Comparison of ENCODE assay signal across 8 cellular contexts in genomic region chr3:43286886-43287301, GRCh38. TPM values are rescaled to one million over a fixed set of nuclear protein-coding genes. Genes with fewer than 3 reads are reported as not detected.
DNase-seq lines count a peak whose midpoint lies in the region; ATAC-seq and TF ChIP-seq lines count a peak whose summit lies in the region.

No MANE protein-coding gene starts in this region.

- in situ Hi-C loops in GM13977 (cut with MboI; ENCODE audit: low pct_unique_long_range_greater_than_20kb, low sequenced_read_pairs, unreplicated experiment), result no loop called here

- peaks cover 8% of the 10 kb centered on the region; the same call in 1 of the 2 replicates for H4K20me1 ChIP-seq in SU-DHL-6 (ENCODE audit: low read depth, low read length)

- H2AFZ ChIP-seq in ACC112 (ENCODE audit: low read length, unreplicated experiment) (peak overlapping the region; percentile 1), SU-DHL-6 (ENCODE audit: low read depth, low read length, severe bottlenecking) (no peak overlapping the region)

- DNase-seq in GM13977 (ENCODE audit: low spot score), result peak; percentile 60
- DNase-seq in cerebellum (ENCODE audit: low spot score), result peak; percentile 49
- no peak for DNase-seq in thoracic aorta (ENCODE audit: low spot score)
- DNase-seq in medulla oblongata (ENCODE audit: extremely low spot score), result no peak

- H3K27ac ChIP-seq in ACC112 (ENCODE audit: low read depth, low read length) (peak overlapping the region; percentile 27; the same call in 1 of the 2 replicates), SU-DHL-6 (ENCODE audit: low read depth, low read length) (no peak overlapping the region), liver (ENCODE audit: low read depth in 1 of 2, low read length in 2 of 2) (peak overlapping the region; percentile 92 to 95), thoracic aorta (peak overlapping the region; percentile 44 to 58)

- H3K4me1 ChIP-seq in ACC112 (ENCODE audit: control insufficient read depth, insufficient read depth, low read length, unreplicated experiment) (peaks cover 40% of the 10 kb centered on the region), liver (ENCODE audit: control insufficient read depth in 4 of 4, insufficient read depth in 4 of 4, low read length in 3 of 4) (peaks cover 4 to 45% (median 27%) of the 10 kb centered on the region in 4 donors), thoracic aorta (ENCODE audit: control insufficient read depth in 1 of 2, low read depth in 2 of 2) (peaks cover 30 to 32% of the 10 kb centered on the region in 2 donors)

- TF ChIP-seq CTCF in GM13977 (IDR thresholded peaks at IDR 0.05; ENCODE audit: extremely low read depth, insufficient read depth, missing control alignments), result no peak
- TF ChIP-seq CTCF in SU-DHL-6 (IDR thresholded peaks at IDR 0.05; ENCODE audit: insufficient read depth, low read length, poor library complexity, severe bottlenecking), result no peak
- no peak for TF ChIP-seq CTCF in liver (IDR thresholded peaks at IDR 0.05; ENCODE audit: low read depth, low read length, missing input control)
- no peak for TF ChIP-seq CTCF in thoracic aorta (IDR thresholded peaks at IDR 0.05)

- H3K36me3 ChIP-seq in ACC112 (ENCODE audit: insufficient read depth, low read length) (no peaks in the 10 kb centered on the region), SU-DHL-6 (ENCODE audit: low read length) (no peaks in the 10 kb centered on the region), liver (ENCODE audit: control insufficient read depth in 4 of 4, insufficient read depth in 3 of 4, low read depth in 1 of 4, low read length in 3 of 4) (no peaks in the 10 kb centered on the region), thoracic aorta (no peaks in the 10 kb centered on the region)

- no peaks in the 10 kb centered on the region for H3F3A ChIP-seq in SU-DHL-6 (ENCODE audit: insufficient read depth)

- H3K79me2 ChIP-seq in ACC112 (ENCODE audit: control insufficient read depth, insufficient read depth, low read length, unreplicated experiment) (peaks cover 51% of the 10 kb centered on the region), SU-DHL-6 (ENCODE audit: insufficient read depth, low read length) (peaks cover 16% of the 10 kb centered on the region; the same call in 1 of the 2 replicates)

- peak; percentile 23 for ATAC-seq in HG03103 (IDR thresholded peaks at IDR 0.05; ENCODE audit: low read depth, unreplicated experiment)
- ATAC-seq in thoracic aorta (ENCODE audit: insufficient number of reproducible peaks, low FRiP score, low read depth), result peak; percentile 32

- peak overlapping the region; percentile 76 for H3K4me2 ChIP-seq in SU-DHL-6 (ENCODE audit: low read depth, low read length, poor library complexity, severe bottlenecking)

- H3K27me3 ChIP-seq in ACC112 (ENCODE audit: insufficient read depth, low read length) (peaks cover 6% of the 10 kb centered on the region), SU-DHL-6 (ENCODE audit: low read length) (no peaks in the 10 kb centered on the region), liver (ENCODE audit: control insufficient read depth in 4 of 4, insufficient read depth in 4 of 4, low read length in 3 of 4) (no peaks in the 10 kb centered on the region), thoracic aorta (replicated peaks; ENCODE audit: insufficient read depth) (no peaks in the 10 kb centered on the region)

- no peaks in the 10 kb centered on the region for H3K9me2 ChIP-seq in SU-DHL-6 (replicated peaks; ENCODE audit: insufficient read depth, low read length)

- peak in 1 of 2 donors; percentile 8 for TF ChIP-seq RAD21 in liver (IDR thresholded peaks at IDR 0.05)

- WGBS in liver, result under 1% methylated on average over 44 of the region's 44 CpGs

- H3K9ac ChIP-seq in SU-DHL-6 (ENCODE audit: low read length), result peak overlapping the region; percentile 55
- peak overlapping the region; percentile 97 to 99 for H3K9ac ChIP-seq in liver (ENCODE audit: low read depth in 1 of 2, low read length in 2 of 2)

- H3K4me3 ChIP-seq in ACC112 (ENCODE audit: low read depth, low read length) (peak overlapping the region; percentile 93), SU-DHL-6 (ENCODE audit: insufficient read depth, low read length, poor library complexity, severe bottlenecking) (peak overlapping the region; percentile 65), liver (ENCODE audit: low read depth in 1 of 3, low read length in 3 of 3) (peak overlapping the region; percentile 76 to 96 (median 93)), thoracic aorta (peak overlapping the region; percentile 87)

- H3K9me3 ChIP-seq in SU-DHL-6 (ENCODE audit: insufficient read depth, low read length) (no peaks in the 10 kb centered on the region), liver (ENCODE audit: control insufficient read depth in 4 of 4, low read length in 3 of 4) (no peaks in the 10 kb centered on the region), thoracic aorta (no peaks in the 10 kb centered on the region)

TF ChIP-seq in liver, 16 proteins besides CTCF, POLR2A, EP300 and RAD21:
- TF ChIP-seq GABPA (IDR thresholded peaks at IDR 0.05 in 1 of 2, conservative IDR thresholded peaks at IDR 0.05 in 1 of 2) (no peak), SP1 (IDR thresholded peaks at IDR 0.05) (no peak), ZBTB33 (IDR thresholded peaks at IDR 0.05) (no peak), REST (IDR thresholded peaks at IDR 0.05) (no peak), MAX (IDR thresholded peaks at IDR 0.05) (no peak), FOXA1 (IDR thresholded peaks at IDR 0.05) (no peak), HNF4A (conservative IDR thresholded peaks at IDR 0.05) (no peak), NR2F2 (IDR thresholded peaks at IDR 0.05) (no peak), RXRA (IDR thresholded peaks at IDR 0.05) (no peak), HNF4G (IDR thresholded peaks at IDR 0.05) (no peak), JUND (IDR thresholded peaks at IDR 0.05) (no peak)

RNA-seq across cellular contexts. Expression of gene SNRK, which starts 0.6 kb away (rescaled TPM):
- 60.6 TPM for total RNA-seq in cerebellum
- total RNA-seq in liver, result 10 to 100 TPM; 21.5 to 28.5 TPM
- 1 to 10 TPM; 5.8 to 7.7 TPM for polyA plus RNA-seq in liver
- total RNA-seq in thoracic aorta, result 10 to 100 TPM; 26.5 to 82.6 TPM

Comparison
In these comparisons a context has a peak if more than half of its experiments do, and no peak if none do; other contexts are left out.
1. DNase-seq: peak in GM13977 (single experiment) and cerebellum (single experiment); none in thoracic aorta (single experiment) and medulla oblongata (single experiment).
2. Peak in every context shown above with its lines, with median percentiles within 50 percentile points of each other: H3K4me3 ChIP-seq.